ENCODE assay signal across 11 cellular contexts in genomic region chr1:11729498-11730428, GRCh38. TPM values are rescaled to one million over a fixed set of nuclear protein-coding genes. Genes with fewer than 3 reads are reported as not detected.
DNase-seq lines count a peak whose midpoint lies in the region; ATAC-seq and TF ChIP-seq lines count a peak whose summit lies in the region.
"Had no signal": no experiment of that assay in that cellular context is flagged by ENCODE, and none has a peak within 500 bp of the region (broad histone marks: within the 10 kb centered on the region; RNA-seq: fewer than 3 reads in every experiment).

No MANE protein-coding gene starts in this region.

- peak; percentile 21 to 51 (median 46) for ATAC-seq in T-cell (replicated peaks in 1 of 4)
- no peak for ATAC-seq in GM21515 (IDR thresholded peaks at IDR 0.05; ENCODE audit: unreplicated experiment)

- peak overlapping the region; percentile 50 for H3K4me3 Mint-ChIP-seq in activated naive CD4-positive, alpha-beta T cell treated with anti-CD3 and anti-CD28 coated beads, Interleukin-2, amount 10 ng/mL, durations not matched to agents 7 days and 5 days
- H3K4me3 Mint-ChIP-seq in T-cell (peak overlapping the region; percentile 67 to 88 (median 72)), immature natural killer cell (peak overlapping the region; percentile 83 to 94 (median 87)), progenitor cell of endocrine pancreas (ENCODE audit: low read depth) (no peak overlapping the region)

- no peak for TF ChIP-seq CTCF in progenitor cell of endocrine pancreas (IDR thresholded peaks at IDR 0.05; ENCODE audit: unreplicated experiment)

- DNase-seq in activated naive CD4-positive, alpha-beta T cell treated with anti-CD3 and anti-CD28 coated beads, Interleukin-2, amount 10 ng/mL, durations not matched to agents 7 days and 5 days = no peak
- no peak for DNase-seq in activated naive CD4-positive, alpha-beta T cell (lab: John Stamatoyannopoulos, UW)
- DNase-seq in T-cell (no peak), immature natural killer cell (no peak), progenitor cell of endocrine pancreas (ENCODE audit: low spot score, unreplicated experiment) (no peak), NCI-H2196 treated with DMSO at 0.1 percent for 48 hours (lab: John Stamatoyannopoulos, UW; ENCODE audit: unreplicated experiment) (no peak)
- DNase-seq: RPMI8226 had no signal

- H3K36me3 ChIP-seq in thymus (ENCODE audit: control insufficient read depth, insufficient read depth) = no peaks in the 10 kb centered on the region
- H3K36me3 ChIP-seq: heart right ventricle, thoracic aorta had no signal

- H3K27ac Mint-ChIP-seq in activated naive CD4-positive, alpha-beta T cell treated with anti-CD3 and anti-CD28 coated beads, Interleukin-2, amount 10 ng/mL, durations not matched to agents 7 days and 5 days = peak overlapping the region; percentile 81
- H3K27ac Mint-ChIP-seq in T-cell = peak overlapping the region; percentile 91 to 93
- peak overlapping the region; percentile 84 to 97 (median 95) for H3K27ac Mint-ChIP-seq in immature natural killer cell
- no peak overlapping the region for H3K27ac Mint-ChIP-seq in progenitor cell of endocrine pancreas

- peaks cover 14% of the 10 kb centered on the region for H3K4me1 ChIP-seq in thymus (ENCODE audit: control insufficient read depth, insufficient read depth, low read length)

- POLR2A ChIA-PET in T-cell (lab: Charles Lee) = no interaction called here

- H3K27me3 Mint-ChIP-seq in activated naive CD4-positive, alpha-beta T cell treated with anti-CD3 and anti-CD28 coated beads, Interleukin-2, amount 10 ng/mL, durations not matched to agents 7 days and 5 days = peaks cover 5% of the 10 kb centered on the region
- no peaks in the 10 kb centered on the region for H3K27me3 Mint-ChIP-seq in T-cell
- H3K27me3 Mint-ChIP-seq in immature natural killer cell (ENCODE audit: low read depth in 3 of 3) = peaks cover 3 to 9% (median 4%) of the 10 kb centered on the region in 3 donors
- H3K27me3 Mint-ChIP-seq in progenitor cell of endocrine pancreas = no peaks in the 10 kb centered on the region

- peaks cover 64% of the 10 kb centered on the region for H3K4me1 Mint-ChIP-seq in activated naive CD4-positive, alpha-beta T cell treated with anti-CD3 and anti-CD28 coated beads, Interleukin-2, amount 10 ng/mL, durations not matched to agents 7 days and 5 days
- peaks cover 48 to 56% (median 56%) of the 10 kb centered on the region in 3 donors for H3K4me1 Mint-ChIP-seq in T-cell
- peaks cover 44 to 73% of the 10 kb centered on the region in 2 donors for H3K4me1 Mint-ChIP-seq in immature natural killer cell
- peaks cover 4% of the 10 kb centered on the region for H3K4me1 Mint-ChIP-seq in progenitor cell of endocrine pancreas (ENCODE audit: low read depth)

- 68% methylated on average over 26 of the region's 26 CpGs for WGBS in thymus

- peak overlapping the region; percentile 72 for H3K27ac ChIP-seq in thymus (ENCODE audit: low read depth)

- CTCF ChIA-PET in activated naive CD4-positive, alpha-beta T cell treated with anti-CD3 and anti-CD28 coated beads, Interleukin-2, amount 10 ng/mL, durations not matched to agents 7 days and 5 days (lab: Charles Lee) = interaction anchor here (0.9 to 2.0 kb wide), 4 partner anchors 9 to 80 kb away, joined by 4 to 12 read pairs (median 6); no protein-coding TSS in a partner anchor
- CTCF ChIA-PET in T-cell (lab: Charles Lee) = interaction anchor here in 1 of 2 donors (2.0 kb wide), 1 partner anchor 10 kb away, joined by 12 read pairs; no protein-coding TSS in a partner anchor

- H3K4me3 ChIP-seq in thymus (ENCODE audit: low read length) = no peak overlapping the region

- no peaks in the 10 kb centered on the region for H3K9me3 ChIP-seq in thymus (ENCODE audit: control insufficient read depth)
- H3K9me3 ChIP-seq: heart right ventricle, thoracic aorta had no signal

- no peaks in the 10 kb centered on the region for H3K9me3 Mint-ChIP-seq in activated naive CD4-positive, alpha-beta T cell treated with anti-CD3 and anti-CD28 coated beads, Interleukin-2, amount 10 ng/mL, durations not matched to agents 7 days and 5 days
- H3K9me3 Mint-ChIP-seq in T-cell (no peaks in the 10 kb centered on the region), immature natural killer cell (no peaks in the 10 kb centered on the region), progenitor cell of endocrine pancreas (ENCODE audit: low read depth) (no peaks in the 10 kb centered on the region)

- H3K36me3 Mint-ChIP-seq in activated naive CD4-positive, alpha-beta T cell treated with anti-CD3 and anti-CD28 coated beads, Interleukin-2, amount 10 ng/mL, durations not matched to agents 7 days and 5 days = no peaks in the 10 kb centered on the region
- H3K36me3 Mint-ChIP-seq in T-cell = no peaks in the 10 kb centered on the region
- H3K36me3 Mint-ChIP-seq in immature natural killer cell = no peaks in the 10 kb centered on the region
- no peaks in the 10 kb centered on the region for H3K36me3 Mint-ChIP-seq in progenitor cell of endocrine pancreas (ENCODE audit: insufficient read depth)

- no peaks in the 10 kb centered on the region for H3K27me3 ChIP-seq in thymus (ENCODE audit: control insufficient read depth, insufficient read depth)
- H3K27me3 ChIP-seq: heart right ventricle had no signal

RNA-seq across cellular contexts. Expression of gene AGTRAP, which starts 6.2 kb away (rescaled TPM):
- total RNA-seq in T-cell (10 to 100 TPM; 15.8 to 30.4 (median 19.5) TPM), progenitor cell of endocrine pancreas (34.2 and 35.4 TPM in 2 replicates)
- polyA plus RNA-seq in immature natural killer cell (100 to 1,000 TPM; 319 to 591 (median 324) TPM), thymus (84.2 TPM)

RNA-seq across cellular contexts. Expression of gene C1orf167, which starts 32.2 kb away (rescaled TPM):
- not detected for total RNA-seq in T-cell
- 1 to 10 TPM in 1 of 3 donors, not detected in 2; 3.0 TPM for polyA plus RNA-seq in immature natural killer cell
- 1.5 TPM for polyA plus RNA-seq in thymus
- 0.67 TPM in 1 of 2 replicates, not detected in the other for total RNA-seq in progenitor cell of endocrine pancreas

RNA-seq across cellular contexts. Expression of gene DRAXIN, which starts 38.3 kb away (rescaled TPM):
- total RNA-seq in T-cell = 1 to 10 TPM in 1 of 5 donors, under 1 TPM in 4; 0.18 to 2.0 (median 0.23) TPM
- under 1 TPM; 0.29 to 0.94 (median 0.58) TPM for polyA plus RNA-seq in immature natural killer cell
- polyA plus RNA-seq in thymus = 0.14 TPM
- 2.8 and 3.2 TPM in 2 replicates for total RNA-seq in progenitor cell of endocrine pancreas

RNA-seq across cellular contexts. Expression of gene MAD2L2, which starts 48.8 kb away (rescaled TPM):
- total RNA-seq in T-cell (10 to 100 TPM; 22.4 to 28.5 (median 24.0) TPM), progenitor cell of endocrine pancreas (105 and 113 TPM in 2 replicates)
- polyA plus RNA-seq in immature natural killer cell (100 to 1,000 TPM; 103 to 182 (median 163) TPM), thymus (49.6 TPM)
